Comparison of ENCODE assay signal across 1 cellular context in the genomic region with DNA sequence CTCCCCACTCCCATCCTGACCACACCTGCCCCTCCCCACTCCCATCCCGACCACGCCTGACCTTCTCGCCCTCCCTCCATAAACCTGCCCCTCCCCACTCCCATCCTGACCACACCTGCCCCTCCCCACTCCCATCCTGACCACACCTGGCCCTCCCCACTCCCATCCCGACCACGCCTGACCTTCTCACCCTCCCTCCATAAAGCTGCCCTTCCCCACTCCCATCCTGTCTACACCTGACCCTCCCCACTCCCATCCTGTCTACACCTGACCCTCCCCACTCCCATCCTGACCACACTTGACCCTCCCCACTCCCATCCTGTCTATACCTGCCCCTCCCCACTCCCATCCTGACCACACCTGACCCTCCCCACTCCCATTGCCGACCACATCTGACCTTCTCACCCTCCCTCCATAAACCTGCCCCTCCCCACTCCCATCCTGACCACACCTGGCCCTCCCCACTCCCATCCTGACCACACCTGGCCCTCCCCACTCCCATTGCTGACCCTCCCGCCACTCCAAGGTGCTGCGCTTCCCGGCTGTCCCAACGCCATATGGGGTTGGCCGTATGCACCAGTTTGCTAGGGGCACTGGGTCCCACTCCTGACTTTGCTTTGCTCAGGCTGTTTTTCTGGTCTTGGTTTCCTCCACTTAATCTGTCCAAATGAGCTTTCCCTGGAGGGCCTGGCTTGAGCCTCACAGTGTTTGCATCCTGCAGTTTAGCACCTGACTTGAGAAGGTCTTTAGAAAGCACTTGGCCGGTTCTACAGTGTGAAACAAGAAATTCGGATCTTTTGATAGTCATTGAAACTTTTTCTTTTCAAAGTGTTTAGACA.
TF ChIP-seq lines count a peak whose summit lies in the region.

No MANE protein-coding gene starts in this region.

TF ChIP-seq in WTC11, 78 proteins besides CTCF, POLR2A, EP300 and RAD21 (continued from another document):
- TF ChIP-seq, protein P1, sequence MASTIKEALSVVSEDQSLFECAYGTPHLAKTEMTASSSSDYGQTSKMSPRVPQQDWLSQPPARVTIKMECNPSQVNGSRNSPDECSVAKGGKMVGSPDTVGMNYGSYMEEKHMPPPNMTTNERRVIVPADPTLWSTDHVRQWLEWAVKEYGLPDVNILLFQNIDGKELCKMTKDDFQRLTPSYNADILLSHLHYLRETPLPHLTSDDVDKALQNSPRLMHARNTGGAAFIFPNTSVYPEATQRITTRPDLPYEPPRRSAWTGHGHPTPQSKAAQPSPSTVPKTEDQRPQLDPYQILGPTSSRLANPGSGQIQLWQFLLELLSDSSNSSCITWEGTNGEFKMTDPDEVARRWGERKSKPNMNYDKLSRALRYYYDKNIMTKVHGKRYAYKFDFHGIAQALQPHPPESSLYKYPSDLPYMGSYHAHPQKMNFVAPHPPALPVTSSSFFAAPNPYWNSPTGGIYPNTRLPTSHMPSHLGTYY (CRISPR knock-in tag; IDR thresholded peaks at IDR 0.05) = no peak
